In genomic region chr10:77537051-77537450, GRCh38 we compare ENCODE assay signal across 18 cellular contexts.
DNase-seq lines count a peak whose midpoint lies in the region; FAIRE-seq and TF ChIP-seq lines count a peak whose summit lies in the region.
"Had no signal": no experiment of that assay in that cellular context is flagged by ENCODE, and none has a peak within 500 bp of the region (broad histone marks: within the 10 kb centered on the region; RNA-seq: fewer than 3 reads in every experiment).

No MANE protein-coding gene starts in this region.

- peaks cover 7% of the 10 kb centered on the region for H3K4me1 ChIP-seq in adipocyte (ENCODE audit: control insufficient read depth, insufficient read depth, low read length)
- peaks cover 32% of the 10 kb centered on the region for H3K4me1 ChIP-seq in stomach smooth muscle (ENCODE audit: control insufficient read depth, insufficient read depth, low read length)
- peaks cover 0 to 5% of the 10 kb centered on the region in 2 donors for H3K4me1 ChIP-seq in breast epithelium
- H3K4me1 ChIP-seq in kidney (ENCODE audit: control insufficient read depth in 1 of 2, insufficient read depth in 1 of 2, low read depth in 1 of 2, low read length in 2 of 2) = peaks cover 10 to 22% of the 10 kb centered on the region in 2 donors

- H3K9me3 ChIP-seq in adipocyte (ENCODE audit: control insufficient read depth, low read length) (no peaks in the 10 kb centered on the region), stomach smooth muscle (ENCODE audit: control insufficient read depth in 2 of 2, low read length in 2 of 2) (no peaks in the 10 kb centered on the region), breast epithelium (peaks cover 0 to 7% of the 10 kb centered on the region in 2 donors), kidney (ENCODE audit: control insufficient read depth in 1 of 2, low read length in 2 of 2) (no peaks in the 10 kb centered on the region)
- H3K9me3 ChIP-seq: Peyer's patch, SJSA1 had no signal

- no peak for FAIRE-seq in kidney (lab: Jason Lieb, UNC)
- FAIRE-seq: H1 had no signal

- H3K4me3 ChIP-seq in adipocyte (ENCODE audit: low read length) = no peak overlapping the region
- no peak overlapping the region for H3K4me3 ChIP-seq in stomach smooth muscle (ENCODE audit: low read length in 2 of 2)
- H3K4me3 ChIP-seq in breast epithelium = no peak overlapping the region
- H3K4me3 ChIP-seq in kidney (ENCODE audit: low read length in 2 of 2) = no peak overlapping the region
- H3K4me3 ChIP-seq: Peyer's patch, SJSA1 had no signal

- H3K27ac ChIP-seq in stomach smooth muscle (ENCODE audit: low read length) (peak overlapping the region; percentile 32), breast epithelium (no peak overlapping the region), kidney (ENCODE audit: low read depth in 2 of 2, low read length in 2 of 2) (no peak overlapping the region)
- H3K27ac ChIP-seq: Peyer's patch, SJSA1 had no signal

- TF ChIP-seq CTCF in breast epithelium (IDR thresholded peaks at IDR 0.05) (no peak), kidney (IDR thresholded peaks at IDR 0.05; ENCODE audit: borderline replicate concordance, extremely low read depth, insufficient read depth) (no peak)

- no peak for TF ChIP-seq POLR2A in breast epithelium (IDR thresholded peaks at IDR 0.05)

- DNase-seq in EH (ENCODE audit: low read depth) (peak; percentile 39), adipocyte (ENCODE audit: low read depth) (no peak), glomerular visceral epithelial cell (ENCODE audit: extremely low spot score) (peak; percentile 19), breast epithelium (ENCODE audit: low spot score in 2 of 2) (no peak), NCI-H2029 treated with DMSO at 0.1 percent for 48 hours (lab: John Stamatoyannopoulos, UW) (no peak), kidney (no peak)
- DNase-seq in activated T-cell treated with anti-CD3 and anti-CD28 coated beads, Interleukin-2, amount 50 U/mL, for 48 hours = no peak
- DNase-seq: AML-193, Karpas-422, NCI-H1694, NCI-H2081 treated with DMSO at 0.1 percent for 48 hours, NCI-H2171 treated with DMSO at 0.1 percent for 48 hours, NCI-H524 treated with DMSO at 0.1 percent for 48 hours, NCI-H82, Peyer's patch had no signal

- intact Hi-C loops in breast epithelium (cut with DNase I; ENCODE audit: low total_unique reads) (no loop called here), kidney (cut with DNase I) (no loop called here)

- H3K36me3 ChIP-seq in adipocyte (ENCODE audit: control insufficient read depth, insufficient read depth, low read length, severe bottlenecking) (no peaks in the 10 kb centered on the region), stomach smooth muscle (ENCODE audit: control insufficient read depth in 2 of 2, insufficient read depth in 2 of 2, low read length in 2 of 2) (no peaks in the 10 kb centered on the region), breast epithelium (no peaks in the 10 kb centered on the region), kidney (ENCODE audit: control insufficient read depth in 1 of 2, insufficient read depth in 2 of 2, low read length in 2 of 2) (no peaks in the 10 kb centered on the region)
- H3K36me3 ChIP-seq: Peyer's patch, SJSA1 had no signal

- H3K27me3 ChIP-seq in adipocyte (replicated peaks; ENCODE audit: control insufficient read depth, insufficient read depth, low read length) (no peaks in the 10 kb centered on the region), stomach smooth muscle (ENCODE audit: control insufficient read depth in 1 of 2, insufficient read depth in 2 of 2, low read length in 2 of 2) (no peaks in the 10 kb centered on the region), breast epithelium (no peaks in the 10 kb centered on the region)
- H3K27me3 ChIP-seq: Peyer's patch, SJSA1 had no signal

- H3K9ac ChIP-seq in adipocyte (ENCODE audit: low read length) = peak overlapping the region; percentile 14
- H3K9ac ChIP-seq in stomach smooth muscle (ENCODE audit: low read length in 2 of 2) = no peak overlapping the region
- H3K9ac ChIP-seq in kidney (ENCODE audit: low read length in 2 of 2) = no peak overlapping the region

Comparison
In these comparisons a context has a peak if more than half of its experiments do, and no peak if none do; other contexts are left out.
1. DNase-seq: peak in EH (single experiment) and glomerular visceral epithelial cell (single experiment); none in adipocyte (single experiment), breast epithelium (0 of 2), NCI-H2029 treated with DMSO at 0.1 percent for 48 hours (single experiment), activated T-cell treated with anti-CD3 and anti-CD28 coated beads, Interleukin-2, amount 50 U/mL, for 48 hours (0 of 2) and kidney (single experiment).